15 cellular contexts compared by ENCODE assay signal in genomic region chr17:80945736-80946135, GRCh38. TPM values are rescaled to one million over a fixed set of nuclear protein-coding genes. Genes with fewer than 3 reads are reported as not detected.
DNase-seq lines count a peak whose midpoint lies in the region; ATAC-seq and TF ChIP-seq lines count a peak whose summit lies in the region.
"Had no signal": no experiment of that assay in that cellular context is flagged by ENCODE, and none has a peak within 500 bp of the region (broad histone marks: within the 10 kb centered on the region; RNA-seq: fewer than 3 reads in every experiment).

No MANE protein-coding gene starts in this region.

- H3K36me3 ChIP-seq in BLaER1 (peaks cover 46% of the 10 kb centered on the region), hepatocyte (replicated peaks; ENCODE audit: insufficient read depth, low read depth) (no peaks in the 10 kb centered on the region)

- DNase-seq in activated effector memory CD4-positive, alpha-beta T cell treated with anti-CD3 and anti-CD28 coated beads, Interleukin-2, amount 50 U/mL, for 16 hours, result peak; percentile 61
- no peak for DNase-seq in activated effector memory CD4-positive, alpha-beta T cell treated with Interleukin-2 at 50 U/mL for 16 hours
- DNase-seq in right cardiac atrium, result peak in 2 of 3 donors; percentile 20 to 40
- peak; percentile 46 for DNase-seq in posterior vena cava (ENCODE audit: low spot score)
- DNase-seq in AG08396 (ENCODE audit: low spot score), result no peak
- no peak for DNase-seq in lower leg skin (ENCODE audit: low spot score in 2 of 2)
- DNase-seq in hepatocyte (ENCODE audit: low spot score), result no peak
- DNase-seq: MG63, NCI-H1105, NCI-H187 treated with DMSO at 0.1 percent for 48 hours, NCI-H2171, NCI-H774 had no signal

- no peak for TF ChIP-seq POLR2A in lower leg skin (IDR thresholded peaks at IDR 0.05)

- 0 out of 2 replicates have a peak, but pooled peaks cover 4% of the 10 kb centered on the region for H3K9me3 ChIP-seq in BLaER1
- no peaks in the 10 kb centered on the region for H3K9me3 ChIP-seq in right cardiac atrium (ENCODE audit: control insufficient read depth, low read length)
- no peaks in the 10 kb centered on the region for H3K9me3 ChIP-seq in hepatocyte (ENCODE audit: low read depth)
- H3K9me3 ChIP-seq: HAP-1, MG63 had no signal

- H3K79me2 ChIP-seq in hepatocyte, result no peaks in the 10 kb centered on the region

- 96% methylated on average over 17 of the region's 17 CpGs for whole genome bisulfite sequencing in right cardiac atrium
- WGBS in lower leg skin, 2 donors, result 90 to 96% methylated on average over 17 of the region's 17 CpGs
- WGBS in hepatocyte (ENCODE audit: low lambda C conversion rate, missing lambda C conversion rate), result 92% methylated on average over 17 of the region's 17 CpGs

- intact Hi-C loops in right cardiac atrium (cut with DNase I) (no loop called here), posterior vena cava (cut with DNase I) (no loop called here), lower leg skin (cut with DNase I; ENCODE audit: low total_unique reads) (no loop called here)

- no peak for ATAC-seq in right cardiac atrium
- ATAC-seq: Panc1 had no signal

- H3K4me2 ChIP-seq in BLaER1 (0 out of 2 replicates have a peak overlapping the region, but pooled peaks have one; percentile 3), hepatocyte (no peak overlapping the region)

- H3K9ac ChIP-seq in BLaER1, result no peak overlapping the region

- H4K20me1 ChIP-seq in BLaER1, result peaks cover 89% of the 10 kb centered on the region
- no peaks in the 10 kb centered on the region for H4K20me1 ChIP-seq in hepatocyte (ENCODE audit: insufficient read depth, poor library complexity, severe bottlenecking)

- H3K9me2 ChIP-seq in hepatocyte (replicated peaks; ENCODE audit: insufficient read depth), result no peaks in the 10 kb centered on the region

- H3K4me3 ChIP-seq in BLaER1, result no peak overlapping the region
- H3K4me3 ChIP-seq in right cardiac atrium (ENCODE audit: low read length), result no peak overlapping the region
- H3K4me3 ChIP-seq in lower leg skin (ENCODE audit: low read depth, poor library complexity, severe bottlenecking), result no peak overlapping the region
- H3K4me3 ChIP-seq in hepatocyte, result no peak overlapping the region
- H3K4me3 ChIP-seq: HAP-1, MG63 had no signal

- H3K27me3 ChIP-seq in BLaER1 (peaks cover 62% of the 10 kb centered on the region), right cardiac atrium (ENCODE audit: control insufficient read depth, insufficient read depth) (no peaks in the 10 kb centered on the region), hepatocyte (no peaks in the 10 kb centered on the region)
- H3K27me3 ChIP-seq: MG63 had no signal

- H2AFZ ChIP-seq in hepatocyte, result no peak overlapping the region

- H3K27ac ChIP-seq in BLaER1 (no peak overlapping the region), right cardiac atrium (ENCODE audit: low read length) (no peak overlapping the region), hepatocyte (no peak overlapping the region)

- H3K4me1 ChIP-seq in BLaER1 (peaks cover 82% of the 10 kb centered on the region), right cardiac atrium (ENCODE audit: control insufficient read depth, insufficient read depth, low read length) (peaks cover 4% of the 10 kb centered on the region), hepatocyte (ENCODE audit: insufficient read depth) (peaks cover 4% of the 10 kb centered on the region)
- H3K4me1 ChIP-seq: HAP-1 had no signal

- TF ChIP-seq CTCF in lower leg skin (IDR thresholded peaks at IDR 0.05), result no peak
- TF ChIP-seq CTCF in hepatocyte (IDR thresholded peaks at IDR 0.05; ENCODE audit: poor library complexity), result no peak

RNA-seq across cellular contexts. Expression of gene CHMP6, which starts 45.9 kb away (rescaled TPM):
- total RNA-seq in right cardiac atrium (10 to 100 TPM; 18.4 to 22.5 (median 19.7) TPM), posterior vena cava (10 to 100 TPM; 23.7 to 25.9 TPM), lower leg skin (10 to 100 TPM; 19.8 to 36.7 (median 26.1) TPM), hepatocyte (16.9 and 27.8 TPM in 2 replicates)
- polyA plus RNA-seq in right cardiac atrium (24.6 TPM), hepatocyte (30.8 and 38.3 TPM in 2 replicates)

Comparison
In these comparisons a context has a peak if more than half of its experiments do, and no peak if none do; other contexts are left out.
1. DNase-seq: peak in activated effector memory CD4-positive, alpha-beta T cell treated with anti-CD3 and anti-CD28 coated beads, Interleukin-2, amount 50 U/mL, for 16 hours (single experiment), right cardiac atrium (2 of 3) and posterior vena cava (single experiment); none in activated effector memory CD4-positive, alpha-beta T cell treated with Interleukin-2 at 50 U/mL for 16 hours (single experiment), AG08396 (single experiment), lower leg skin (0 of 2) and hepatocyte (single experiment).